Comparison of ENCODE assay signal across 8 cellular contexts in the genomic region with DNA sequence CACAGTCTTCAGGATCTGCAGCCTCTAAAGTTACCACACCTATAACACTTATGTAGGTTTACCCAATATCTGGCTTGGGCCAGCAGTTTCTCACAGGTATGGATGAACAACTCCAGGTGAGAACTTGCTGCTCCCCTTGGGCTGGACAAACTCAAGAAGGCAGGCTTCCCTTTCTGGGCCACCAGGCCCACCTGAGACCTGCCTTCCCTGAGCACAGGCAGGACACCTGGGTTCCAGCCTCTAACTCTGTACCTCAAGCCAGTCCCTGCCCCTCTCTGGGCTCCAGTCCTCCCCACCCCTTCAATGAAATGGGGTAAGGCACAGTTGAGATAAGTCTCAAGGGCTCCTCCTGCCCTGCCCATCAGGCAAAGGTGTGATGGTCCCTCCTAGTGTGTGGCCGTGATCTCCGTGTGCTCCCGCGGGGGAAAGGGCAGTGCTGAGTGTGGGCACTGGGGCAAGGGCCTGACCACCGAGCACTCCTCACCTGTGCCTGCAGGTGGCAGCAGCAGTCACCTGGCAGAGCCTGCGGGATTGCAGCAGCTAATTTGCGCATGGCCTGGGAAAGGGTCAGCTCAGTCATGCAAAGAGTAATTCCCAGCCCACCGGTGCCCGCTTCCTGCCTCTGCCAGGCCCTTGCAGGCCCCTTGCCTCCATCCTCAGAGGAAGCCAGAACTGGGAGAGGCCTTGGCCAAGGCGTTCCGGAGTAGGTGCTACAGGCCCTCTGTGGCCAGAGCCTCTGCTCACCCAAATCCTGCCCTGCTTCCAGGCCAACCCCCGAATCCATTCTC. TPM values are rescaled to one million over a fixed set of nuclear protein-coding genes. Genes with fewer than 3 reads are reported as not detected.
DNase-seq lines count a peak whose midpoint lies in the region; TF ChIP-seq lines count a peak whose summit lies in the region.

No MANE protein-coding gene starts in this region.

- peak overlapping the region; percentile 97 for H3K27ac Mint-ChIP-seq in activated CD4-positive, alpha-beta T cell treated with anti-CD3 and anti-CD28 coated beads, Interleukin-2, amount 10 ng/mL, durations not matched to agents 7 days and 5 days

- H3K27me3 ChIP-seq in KMS-11 (ENCODE audit: insufficient read depth, low read depth) = no peaks in the 10 kb centered on the region
- H3K27me3 ChIP-seq in fibroblast of lung (ENCODE audit: control insufficient read depth, insufficient read depth, low read length) = peaks cover 3% of the 10 kb centered on the region
- peaks cover 0 to 15% (median 0%) of the 10 kb centered on the region in 3 experiments for H3K27me3 ChIP-seq in neuronal stem cell (ENCODE audit: control insufficient read depth in 3 of 3, insufficient read depth in 3 of 3, low read depth in 1 of 3, low read length in 3 of 3)

- no peak overlapping the region for H3K14ac ChIP-seq in neuronal stem cell (ENCODE audit: low read length)

- H3K4me2 ChIP-seq in KMS-11 (peak overlapping the region; percentile 76; the same call in 1 of the 2 replicates), fibroblast of lung (ENCODE audit: extremely low read depth, insufficient read depth, low read length) (no peak overlapping the region), neuronal stem cell (ENCODE audit: insufficient read depth, low read length, poor library complexity, severe bottlenecking) (no peak overlapping the region)

- no peaks in the 10 kb centered on the region for H4K20me1 ChIP-seq in KMS-11 (ENCODE audit: insufficient read depth)
- H4K20me1 ChIP-seq in fibroblast of lung (ENCODE audit: control insufficient read depth, extremely low read depth, insufficient read depth, low read length) = no peaks in the 10 kb centered on the region

- H2AK5ac ChIP-seq in neuronal stem cell (ENCODE audit: low read depth, low read length) = no peak overlapping the region

- peaks cover 5% of the 10 kb centered on the region for H3K27me3 Mint-ChIP-seq in activated CD4-positive, alpha-beta T cell treated with anti-CD3 and anti-CD28 coated beads, Interleukin-2, amount 10 ng/mL, durations not matched to agents 7 days and 5 days

- peaks cover 27% of the 10 kb centered on the region for H3K36me3 Mint-ChIP-seq in activated CD4-positive, alpha-beta T cell treated with anti-CD3 and anti-CD28 coated beads, Interleukin-2, amount 10 ng/mL, durations not matched to agents 7 days and 5 days (ENCODE audit: low read depth)

- H2BK5ac ChIP-seq in neuronal stem cell (ENCODE audit: low read length) = no peak overlapping the region

- peaks cover 67% of the 10 kb centered on the region for H3K4me1 Mint-ChIP-seq in activated CD4-positive, alpha-beta T cell treated with anti-CD3 and anti-CD28 coated beads, Interleukin-2, amount 10 ng/mL, durations not matched to agents 7 days and 5 days

- H3K4ac ChIP-seq in neuronal stem cell (ENCODE audit: low read length) = peak overlapping the region; percentile 69

- H3K4me1 ChIP-seq in KMS-11 (ENCODE audit: low read depth, poor library complexity, severe bottlenecking) (peaks cover 51% of the 10 kb centered on the region), fibroblast of lung (ENCODE audit: control insufficient read depth, extremely low read depth, insufficient read depth, low read length) (peaks cover 2% of the 10 kb centered on the region), neuronal stem cell (ENCODE audit: control insufficient read depth in 2 of 2, insufficient read depth in 1 of 2, low read depth in 1 of 2, low read length in 2 of 2) (peaks cover 4 to 6% of the 10 kb centered on the region in 2 donors)

- H2AFZ ChIP-seq in KMS-11 (ENCODE audit: low read depth) = peak overlapping the region; percentile 42; the same call in 1 of the 2 replicates
- no peak overlapping the region for H2AFZ ChIP-seq in fibroblast of lung (ENCODE audit: low read length)
- peak overlapping the region; percentile 78 for H2AFZ ChIP-seq in neuronal stem cell (ENCODE audit: low read length)

- H3K9me3 ChIP-seq in fibroblast of lung (ENCODE audit: control insufficient read depth, insufficient read depth, low read depth, low read length) (no peaks in the 10 kb centered on the region), neuronal stem cell (replicated peaks in 1 of 2; ENCODE audit: control insufficient read depth in 2 of 2, insufficient read depth in 1 of 2, low read depth in 1 of 2, low read length in 2 of 2) (no peaks in the 10 kb centered on the region)

- POLR2A ChIA-PET in activated CD4-positive, alpha-beta T cell treated with anti-CD3 and anti-CD28 coated beads, Interleukin-2, amount 10 ng/mL, durations not matched to agents 7 days and 5 days (lab: Charles Lee) = no interaction called here

- H3K79me2 ChIP-seq in KMS-11 (ENCODE audit: insufficient read depth, low read depth) (no peaks in the 10 kb centered on the region), fibroblast of lung (ENCODE audit: control insufficient read depth, insufficient read depth, low read length) (no peaks in the 10 kb centered on the region)

- TF ChIP-seq CTCF in KMS-11 (conservative IDR thresholded peaks at IDR 0.05; ENCODE audit: low read depth, low read length) (peak; percentile 69), fibroblast of lung (conservative IDR thresholded peaks at IDR 0.05 in 1 of 2, IDR thresholded peaks at IDR 0.05 in 1 of 2; ENCODE audit: low read depth in 1 of 2, low read length in 2 of 2) (peak; percentile 35 to 73)

- peak; percentile 68 for DNase-seq in activated CD4-positive, alpha-beta T cell treated with anti-CD3 and anti-CD28 coated beads for 48 hours
- DNase-seq in activated CD4-positive, alpha-beta T cell treated with anti-CD3 and anti-CD28 coated beads for 1 hour = no peak
- DNase-seq in activated CD4-positive, alpha-beta T cell treated with anti-CD3 and anti-CD28 coated beads, Interleukin-2, amount 10 ng/mL, durations not matched to agents 7 days and 5 days = no peak
- peak in 1 of 2 donors; percentile 45 for DNase-seq in fibroblast of lung (ENCODE audit: low read depth in 2 of 2)
- DNase-seq in neuronal stem cell (ENCODE audit: low spot score) = peak; percentile 52
- DNase-seq in effector CD4-positive, alpha-beta T cell = no peak
- DNase-seq in CD1c-positive myeloid dendritic cell (ENCODE audit: extremely low spot score) = no peak

- no peak overlapping the region for H3K9ac ChIP-seq in KMS-11
- no peak overlapping the region for H3K9ac ChIP-seq in fibroblast of lung (ENCODE audit: insufficient read depth, low read length)
- H3K9ac ChIP-seq in neuronal stem cell (ENCODE audit: low read depth, low read length, poor library complexity) = no peak overlapping the region

- no peaks in the 10 kb centered on the region for H3K36me3 ChIP-seq in KMS-11 (ENCODE audit: insufficient read depth)
- no peaks in the 10 kb centered on the region for H3K36me3 ChIP-seq in fibroblast of lung (ENCODE audit: control insufficient read depth, insufficient read depth, low read length)
- no peaks in the 10 kb centered on the region for H3K36me3 ChIP-seq in neuronal stem cell (replicated peaks in 1 of 2; ENCODE audit: control insufficient read depth in 2 of 2, insufficient read depth in 2 of 2, low read length in 2 of 2)

- peak overlapping the region; percentile 88 for H3K27ac ChIP-seq in KMS-11
- H3K27ac ChIP-seq in fibroblast of lung (ENCODE audit: insufficient read depth, low read length) = no peak overlapping the region
- no peak overlapping the region for H3K27ac ChIP-seq in neuronal stem cell (replicated peaks; ENCODE audit: low read length)

- peaks cover 22% of the 10 kb centered on the region for H3K9me3 Mint-ChIP-seq in activated CD4-positive, alpha-beta T cell treated with anti-CD3 and anti-CD28 coated beads, Interleukin-2, amount 10 ng/mL, durations not matched to agents 7 days and 5 days

- no peak overlapping the region for H4K91ac ChIP-seq in neuronal stem cell (ENCODE audit: low read depth, low read length, poor library complexity)

- H3K4me3 ChIP-seq in KMS-11 (IDR thresholded peaks at IDR 0.05; ENCODE audit: insufficient read depth, low read depth, low read length) (no peak overlapping the region), fibroblast of lung (replicated peaks in 1 of 4; ENCODE audit: control extremely low read depth in 1 of 4, insufficient read depth in 1 of 4, low read depth in 3 of 4, low read length in 4 of 4) (no peak overlapping the region), neuronal stem cell (ENCODE audit: low read length in 2 of 2) (no peak overlapping the region)

- no peak overlapping the region for H4K8ac ChIP-seq in neuronal stem cell (ENCODE audit: low read depth, low read length)

- no peak overlapping the region for H3K23ac ChIP-seq in neuronal stem cell (ENCODE audit: low read depth, low read length, poor library complexity)

- H3K18ac ChIP-seq in neuronal stem cell (ENCODE audit: low read length) = peak overlapping the region; percentile 48

- peaks cover 1% of the 10 kb centered on the region for H3K79me1 ChIP-seq in neuronal stem cell (ENCODE audit: low read depth, low read length)

- H2BK120ac ChIP-seq in neuronal stem cell (ENCODE audit: low read depth, low read length) = no peak overlapping the region

- no peak overlapping the region for H2BK15ac ChIP-seq in neuronal stem cell (ENCODE audit: low read length)

- H2BK12ac ChIP-seq in neuronal stem cell (ENCODE audit: low read length) = peak overlapping the region; percentile 2

- no peak overlapping the region for H3K4me3 Mint-ChIP-seq in activated CD4-positive, alpha-beta T cell treated with anti-CD3 and anti-CD28 coated beads, Interleukin-2, amount 10 ng/mL, durations not matched to agents 7 days and 5 days

- CTCF ChIA-PET in activated CD4-positive, alpha-beta T cell treated with anti-CD3 and anti-CD28 coated beads, Interleukin-2, amount 10 ng/mL, durations not matched to agents 7 days and 5 days (lab: Charles Lee) = interaction anchor here (0.8 to 5.2 kb wide), 11 partner anchors 9 to 300 kb away, joined by 3 to 48 read pairs (median 4); partner anchors contain the start of gene POLR2C

- WGBS in neuronal stem cell (ENCODE audit: extremely low coverage in 2 of 2, insufficient read length in 2 of 2, insufficient replicate concordance in 1 of 2), 2 donors = no CpG with 5 or more reads among the region's 12 CpGs

RNA-seq across cellular contexts. Expression of gene ADGRG1, which starts 28.2 kb away (rescaled TPM):
- total RNA-seq in activated CD4-positive, alpha-beta T cell treated with anti-CD3 and anti-CD28 coated beads, Interleukin-2, amount 10 ng/mL, durations not matched to agents 7 days and 5 days = 1 to 10 TPM; 2.2 to 2.9 TPM
- total RNA-seq in fibroblast of lung = 0.51 and 1.8 TPM in 2 replicates
- 1.6 and 7.2 TPM in 2 replicates for polyA plus RNA-seq in fibroblast of lung
- 4.4 and 12.2 TPM in 2 replicates for polyA plus RNA-seq in fibroblast of lung (2012)
- polyA minus RNA-seq in fibroblast of lung (ENCODE audit: low replicate concordance) = 10.7 and 27.9 TPM in 2 replicates
- polyA plus RNA-seq in neuronal stem cell (2013, experiment 1 of 2) = 127 TPM
- 124 TPM for polyA plus RNA-seq in neuronal stem cell (2013, experiment 2 of 2)

RNA-seq across cellular contexts. Expression of gene ADGRG5, which starts 57.8 kb away (rescaled TPM):
- total RNA-seq in activated CD4-positive, alpha-beta T cell treated with anti-CD3 and anti-CD28 coated beads, Interleukin-2, amount 10 ng/mL, durations not matched to agents 7 days and 5 days = 1 to 10 TPM; 5.9 to 6.6 TPM
- total RNA-seq in fibroblast of lung = not detected in 2 replicates
- not detected in 2 replicates for polyA plus RNA-seq in fibroblast of lung
- polyA plus RNA-seq in fibroblast of lung (2012) = not detected in 2 replicates
- not detected in 2 replicates for polyA minus RNA-seq in fibroblast of lung (ENCODE audit: low replicate concordance)
- 1.7 TPM for polyA plus RNA-seq in neuronal stem cell (2013, experiment 1 of 2)
- 1.7 TPM for polyA plus RNA-seq in neuronal stem cell (2013, experiment 2 of 2)

Comparison
In these comparisons a context has a peak if more than half of its experiments do, and no peak if none do; other contexts are left out.
1. DNase-seq: peak in activated CD4-positive, alpha-beta T cell treated with anti-CD3 and anti-CD28 coated beads for 48 hours (single experiment) and neuronal stem cell (single experiment); none in activated CD4-positive, alpha-beta T cell treated with anti-CD3 and anti-CD28 coated beads for 1 hour (single experiment), activated CD4-positive, alpha-beta T cell treated with anti-CD3 and anti-CD28 coated beads, Interleukin-2, amount 10 ng/mL, durations not matched to agents 7 days and 5 days (single experiment), effector CD4-positive, alpha-beta T cell (single experiment) and CD1c-positive myeloid dendritic cell (single experiment).